Comparison of ENCODE assay signal across 1 cellular context in genomic region chr6:43977404-43978111, GRCh38.
TF ChIP-seq lines count a peak whose summit lies in the region.

No MANE protein-coding gene starts in this region.

TF ChIP-seq in HepG2, 621 proteins besides CTCF, POLR2A, EP300 and RAD21 (continued from another document):
- TF ChIP-seq, protein P1, sequence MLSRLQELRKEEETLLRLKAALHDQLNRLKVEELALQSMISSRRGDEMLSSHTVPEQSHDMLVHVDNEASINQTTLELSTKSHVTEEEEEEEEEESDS (CRISPR knock-in tag; IDR thresholded peaks at IDR 0.05; ENCODE audit: borderline replicate concordance): no peak
- TF ChIP-seq MBD4 (IDR thresholded peaks at IDR 0.05; ENCODE audit: borderline replicate concordance, low read length) (no peak), STAG1 (CRISPR knock-in tag; IDR thresholded peaks at IDR 0.05) (peak; percentile 21; the same call in 1 of the 2 replicates), ZC3H4 (CRISPR knock-in tag; IDR thresholded peaks at IDR 0.05; ENCODE audit: borderline replicate concordance) (no peak), SP4 (CRISPR knock-in tag; IDR thresholded peaks at IDR 0.05) (no peak), AGO2 (optimal IDR thresholded peaks at IDR 0.05; ENCODE audit: low read depth, low read length) (no peak), TFDP1 (CRISPR knock-in tag; IDR thresholded peaks at IDR 0.05; ENCODE audit: borderline replicate concordance) (no peak), ZNF556 (CRISPR knock-in tag; IDR thresholded peaks at IDR 0.05; ENCODE audit: borderline replicate concordance) (no peak), ZNF205 (CRISPR knock-in tag; IDR thresholded peaks at IDR 0.05) (no peak), PATZ1 (CRISPR knock-in tag; IDR thresholded peaks at IDR 0.05) (no peak), ZNF557 (CRISPR knock-in tag; IDR thresholded peaks at IDR 0.05) (no peak), ZNF431 (CRISPR knock-in tag; IDR thresholded peaks at IDR 0.05; ENCODE audit: borderline replicate concordance, low read depth) (0 out of 2 replicates have a peak, but pooled peaks have one; percentile 26), ZNF414 (CRISPR knock-in tag; IDR thresholded peaks at IDR 0.05) (no peak), TCF7 (IDR thresholded peaks at IDR 0.05; ENCODE audit: low read depth) (no peak), NPAS2 (CRISPR knock-in tag; IDR thresholded peaks at IDR 0.05; ENCODE audit: borderline replicate concordance) (no peak), ZSCAN22 (CRISPR knock-in tag; IDR thresholded peaks at IDR 0.05) (no peak), NFAT5 (CRISPR knock-in tag; IDR thresholded peaks at IDR 0.05) (no peak), BCL3 (CRISPR knock-in tag; IDR thresholded peaks at IDR 0.05) (no peak), NFIB (CRISPR knock-in tag; IDR thresholded peaks at IDR 0.05; ENCODE audit: borderline replicate concordance) (no peak), MEIS2 (CRISPR knock-in tag; IDR thresholded peaks at IDR 0.05) (0 out of 2 replicates have a peak, but pooled peaks have one; percentile 35), ZNF883 (CRISPR knock-in tag; IDR thresholded peaks at IDR 0.05; ENCODE audit: not compliant biosample characterization) (no peak), TBX2 (CRISPR knock-in tag; IDR thresholded peaks at IDR 0.05; ENCODE audit: borderline replicate concordance) (no peak), KMT2A (CRISPR knock-in tag; IDR thresholded peaks at IDR 0.05) (no peak), ZNF740 (CRISPR knock-in tag; IDR thresholded peaks at IDR 0.05) (no peak), NRL (CRISPR knock-in tag; IDR thresholded peaks at IDR 0.05; ENCODE audit: borderline replicate concordance) (peak; percentile 34; the same call in 1 of the 2 replicates), MLLT10 (CRISPR knock-in tag; IDR thresholded peaks at IDR 0.05) (no peak)
- TF ChIP-seq, protein P2, sequence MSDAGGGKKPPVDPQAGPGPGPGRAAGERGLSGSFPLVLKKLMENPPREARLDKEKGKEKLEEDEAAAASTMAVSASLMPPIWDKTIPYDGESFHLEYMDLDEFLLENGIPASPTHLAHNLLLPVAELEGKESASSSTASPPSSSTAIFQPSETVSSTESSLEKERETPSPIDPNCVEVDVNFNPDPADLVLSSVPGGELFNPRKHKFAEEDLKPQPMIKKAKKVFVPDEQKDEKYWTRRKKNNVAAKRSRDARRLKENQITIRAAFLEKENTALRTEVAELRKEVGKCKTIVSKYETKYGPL (CRISPR knock-in tag; IDR thresholded peaks at IDR 0.05): no peak
- TF ChIP-seq, protein P3, sequence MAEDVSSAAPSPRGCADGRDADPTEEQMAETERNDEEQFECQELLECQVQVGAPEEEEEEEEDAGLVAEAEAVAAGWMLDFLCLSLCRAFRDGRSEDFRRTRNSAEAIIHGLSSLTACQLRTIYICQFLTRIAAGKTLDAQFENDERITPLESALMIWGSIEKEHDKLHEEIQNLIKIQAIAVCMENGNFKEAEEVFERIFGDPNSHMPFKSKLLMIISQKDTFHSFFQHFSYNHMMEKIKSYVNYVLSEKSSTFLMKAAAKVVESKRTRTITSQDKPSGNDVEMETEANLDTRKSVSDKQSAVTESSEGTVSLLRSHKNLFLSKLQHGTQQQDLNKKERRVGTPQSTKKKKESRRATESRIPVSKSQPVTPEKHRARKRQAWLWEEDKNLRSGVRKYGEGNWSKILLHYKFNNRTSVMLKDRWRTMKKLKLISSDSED (CRISPR knock-in tag; IDR thresholded peaks at IDR 0.05): no peak
